Comparison of ENCODE assay signal across 19 cellular contexts in genomic region chr10:17365402-17365801, GRCh38.
"Had no signal": no experiment of that assay in that cellular context is flagged by ENCODE, and none has a peak within 500 bp of the region (broad histone marks: within the 10 kb centered on the region; RNA-seq: fewer than 3 reads in every experiment).

No MANE protein-coding gene starts in this region.

- DNase-seq: activated CD4-positive, alpha-beta memory T cell treated with anti-CD3 and anti-CD28 coated beads, Interleukin-2, amount 10 ng/mL, durations not matched to agents 7 days and 5 days; activated CD4-positive, alpha-beta T cell treated with anti-CD3 and anti-CD28 coated beads for 4 hours; activated gamma-delta T cell treated with Interleukin-2 at 50 U/mL for 16 hours; activated naive CD4-positive, alpha-beta T cell treated with anti-CD3 and anti-CD28 coated beads, Interleukin-2, amount 50 U/mL, for 16 hours; activated T-cell treated with anti-CD3 and anti-CD28 coated beads, Interleukin-2, amount 50 U/mL, for 4 hours; amniotic stem cell; brain microvascular endothelial cell; cortex of kidney; foreskin fibroblast; head of caudate nucleus; hippocampal formation; left cardiac atrium; mammary epithelial cell; naive B cell; ovary; right lobe of liver; stimulated activated CD4-positive, alpha-beta T cell treated with anti-CD3 and anti-CD28 coated beads, Interleukin-2, amount 100 ng/mL, for 48 hours; stimulated activated naive CD4-positive, alpha-beta T cell treated with Interleukin-2 at 50 U/mL for 16 hours had no signal

- ATAC-seq: activated T-cell treated with anti-CD3 and anti-CD28 coated beads, Interleukin-2, amount 50 U/mL, for 4 hours; activated T-helper 17 cell treated with anti-CD3 and anti-CD28 coated beads, Interleukin-2, amount 50 U/mL, for 72 hours; left cardiac atrium; right lobe of liver had no signal
